ENCODE assay signal across 1 cellular context in genomic region chr13:78764665-78765064, GRCh38.
TF ChIP-seq lines count a peak whose summit lies in the region.

No MANE protein-coding gene starts in this region.

TF ChIP-seq in H1, 55 proteins besides CTCF, POLR2A, EP300 and RAD21 (continued from another document):
- no peak for TF ChIP-seq YY1 (IDR thresholded peaks at IDR 0.05; ENCODE audit: low read depth, low read length)
- TF ChIP-seq E2F6 (IDR thresholded peaks at IDR 0.05), result no peak
- TF ChIP-seq POLR2AphosphoS5 (IDR thresholded peaks at IDR 0.05; ENCODE audit: low read depth, low read length), result no peak
- no peak for TF ChIP-seq TAF7 (optimal IDR thresholded peaks at IDR 0.05; ENCODE audit: borderline replicate concordance, low read depth, low read length)
- TF ChIP-seq SAP30 (IDR thresholded peaks at IDR 0.05; ENCODE audit: insufficient read depth, insufficient replicate concordance, low read length), result no peak
